Comparison of ENCODE assay signal across 13 cellular contexts in genomic region chr3:158773845-158774542, GRCh38. TPM values are rescaled to one million over a fixed set of nuclear protein-coding genes. Genes with fewer than 3 reads are reported as not detected.
DNase-seq lines count a peak whose midpoint lies in the region; ATAC-seq, FAIRE-seq and TF ChIP-seq lines count a peak whose summit lies in the region.
"Had no signal": no experiment of that assay in that cellular context is flagged by ENCODE, and none has a peak within 500 bp of the region (broad histone marks: within the 10 kb centered on the region; RNA-seq: fewer than 3 reads in every experiment).

No MANE protein-coding gene starts in this region.

- H3K9ac ChIP-seq in OCI-LY1 (ENCODE audit: low read length) (no peak overlapping the region), neuronal stem cell (ENCODE audit: low read depth, low read length, poor library complexity) (no peak overlapping the region)

- H3K4me2 ChIP-seq in OCI-LY1 (ENCODE audit: low read length) (no peak overlapping the region), neuronal stem cell (ENCODE audit: insufficient read depth, low read length, poor library complexity, severe bottlenecking) (no peak overlapping the region)

- no peak overlapping the region for H3K23ac ChIP-seq in neuronal stem cell (ENCODE audit: low read depth, low read length, poor library complexity)

- H3K9me3 ChIP-seq in OCI-LY1 (ENCODE audit: low read length), result no peaks in the 10 kb centered on the region
- no peaks in the 10 kb centered on the region for H3K9me3 ChIP-seq in left lung
- H3K9me3 ChIP-seq in neuronal stem cell (replicated peaks in 1 of 2; ENCODE audit: control insufficient read depth in 2 of 2, insufficient read depth in 1 of 2, low read depth in 1 of 2, low read length in 2 of 2), result no peaks in the 10 kb centered on the region

- no peaks in the 10 kb centered on the region for H3K79me1 ChIP-seq in neuronal stem cell (ENCODE audit: low read depth, low read length)

- no peaks in the 10 kb centered on the region for H4K20me1 ChIP-seq in OCI-LY1 (ENCODE audit: insufficient read depth, low read length)

- no peak overlapping the region for H2AK5ac ChIP-seq in neuronal stem cell (ENCODE audit: low read depth, low read length)

- no peak overlapping the region for H2BK120ac ChIP-seq in neuronal stem cell (ENCODE audit: low read depth, low read length)

- TF ChIP-seq CTCF in 22Rv1 (IDR thresholded peaks at IDR 0.05) (peak; percentile 18; the same call in 1 of the 2 replicates), OCI-LY1 (IDR thresholded peaks at IDR 0.05; ENCODE audit: low read length) (peak; percentile 52), epithelial cell of proximal tubule (conservative IDR thresholded peaks at IDR 0.05; ENCODE audit: low read depth, low read length) (peak; percentile 26), left lung (IDR thresholded peaks at IDR 0.05) (no peak)

- H3K27ac ChIP-seq in 22Rv1 (no peak overlapping the region), OCI-LY1 (ENCODE audit: low read depth, low read length, poor library complexity, severe bottlenecking) (no peak overlapping the region), left lung (peak overlapping the region; percentile 2 to 14), neuronal stem cell (replicated peaks; ENCODE audit: low read length) (no peak overlapping the region)

- H2AFZ ChIP-seq in OCI-LY1 (ENCODE audit: low read length) (no peak overlapping the region), neuronal stem cell (ENCODE audit: low read length) (no peak overlapping the region)

- no peak for FAIRE-seq in GM19239 (lab: Jason Lieb, UNC)
- FAIRE-seq: GM18507 had no signal

- H3K4ac ChIP-seq in neuronal stem cell (ENCODE audit: low read length), result no peak overlapping the region

- H4K91ac ChIP-seq in neuronal stem cell (ENCODE audit: low read depth, low read length, poor library complexity), result no peak overlapping the region

- H3K79me2 ChIP-seq in OCI-LY1 (ENCODE audit: insufficient read depth, low read length), result no peaks in the 10 kb centered on the region

- H3K4me3 ChIP-seq in OCI-LY1 (ENCODE audit: low read depth, low read length, poor library complexity, severe bottlenecking) (no peak overlapping the region), epithelial cell of proximal tubule (ENCODE audit: low read depth, low read length) (no peak overlapping the region), left lung (no peak overlapping the region), neuronal stem cell (ENCODE audit: low read length in 2 of 2) (no peak overlapping the region)

- no peak overlapping the region for H2BK15ac ChIP-seq in neuronal stem cell (ENCODE audit: low read length)

- H3K27me3 ChIP-seq in OCI-LY1 (ENCODE audit: insufficient read depth, low read length), result no peaks in the 10 kb centered on the region
- H3K27me3 ChIP-seq in left lung, result no peaks in the 10 kb centered on the region
- H3K27me3 ChIP-seq in neuronal stem cell (ENCODE audit: control insufficient read depth in 3 of 3, insufficient read depth in 3 of 3, low read depth in 1 of 3, low read length in 3 of 3), result no peaks in the 10 kb centered on the region

- H3K14ac ChIP-seq in neuronal stem cell (ENCODE audit: low read length), result no peak overlapping the region

- H3F3A ChIP-seq in OCI-LY1 (ENCODE audit: insufficient read depth, low read length), result no peaks in the 10 kb centered on the region

- peak; percentile 11 for ATAC-seq in left lung

- no peak overlapping the region for H2BK5ac ChIP-seq in neuronal stem cell (ENCODE audit: low read length)

- H3K18ac ChIP-seq in neuronal stem cell (ENCODE audit: low read length), result no peak overlapping the region

- no peak overlapping the region for H2BK12ac ChIP-seq in neuronal stem cell (ENCODE audit: low read length)

- no CpG with 5 or more reads among the region's 5 CpGs for WGBS in neuronal stem cell (ENCODE audit: extremely low coverage in 2 of 2, insufficient read length in 2 of 2, insufficient replicate concordance in 1 of 2), 2 donors

- DNase-seq in epithelial cell of proximal tubule (ENCODE audit: low read depth) (peak; percentile 73), left lung (no peak), GM19239 (ENCODE audit: insufficient read length, low spot score) (no peak), neuronal stem cell (ENCODE audit: low spot score) (no peak), NCI-H748 (lab: John Stamatoyannopoulos, UW; ENCODE audit: unreplicated experiment) (no peak)
- no peak for DNase-seq in stimulated activated CD4-positive, alpha-beta T cell treated with anti-CD3 and anti-CD28 coated beads, Interleukin-4, amount 100 ng/mL, for 24 hours
- DNase-seq: activated gamma-delta T cell treated with Interleukin-2 at 50 U/mL for 16 hours, NCI-H187 treated with DMSO at 0.1 percent for 48 hours, NCI-H510A, posterior cingulate gyrus had no signal

- intact Hi-C loops in left lung (cut with DNase I), result no loop called here

- H3K36me3 ChIP-seq in OCI-LY1 (ENCODE audit: insufficient read depth, low read length) (no peaks in the 10 kb centered on the region), left lung (no peaks in the 10 kb centered on the region), neuronal stem cell (replicated peaks in 1 of 2; ENCODE audit: control insufficient read depth in 2 of 2, insufficient read depth in 2 of 2, low read length in 2 of 2) (no peaks in the 10 kb centered on the region)

- no peaks in the 10 kb centered on the region for H3K9me2 ChIP-seq in OCI-LY1 (ENCODE audit: low read depth, low read length)

- H3K4me1 ChIP-seq in OCI-LY1 (ENCODE audit: insufficient read depth, low read length, severe bottlenecking), result no peaks in the 10 kb centered on the region
- peaks cover 16 to 45% of the 10 kb centered on the region in 2 donors for H3K4me1 ChIP-seq in left lung
- H3K4me1 ChIP-seq in neuronal stem cell (ENCODE audit: control insufficient read depth in 2 of 2, insufficient read depth in 1 of 2, low read depth in 1 of 2, low read length in 2 of 2), result no peaks in the 10 kb centered on the region

- no peak overlapping the region for H4K8ac ChIP-seq in neuronal stem cell (ENCODE audit: low read depth, low read length)

RNA-seq across cellular contexts. Expression of gene MFSD1, which starts 27.9 kb away (rescaled TPM):
- total RNA-seq in epithelial cell of proximal tubule (27.8 and 32.8 TPM in 2 replicates), left lung (100 to 1,000 TPM in 1 of 2 donors, 10 to 100 TPM in 1; 86.4 to 134 TPM)
- 4.2 TPM for polyA plus RNA-seq in neuronal stem cell (2013, experiment 1 of 2)
- polyA plus RNA-seq in neuronal stem cell (2013, experiment 2 of 2), result 3.4 TPM

RNA-seq across cellular contexts. Expression of gene RARRES1, which starts 41.7 kb away (rescaled TPM):
- total RNA-seq in epithelial cell of proximal tubule (9.8 and 10.4 TPM in 2 replicates), left lung (100 to 1,000 TPM in 1 of 2 donors, 10 to 100 TPM in 1; 52.4 to 131 TPM)
- 0.89 TPM for polyA plus RNA-seq in neuronal stem cell (2013, experiment 1 of 2)
- polyA plus RNA-seq in neuronal stem cell (2013, experiment 2 of 2), result 0.96 TPM

Comparison
In these comparisons a context has a peak if more than half of its experiments do, and no peak if none do; other contexts are left out.
1. H3K27ac ChIP-seq: peak in left lung (2 of 2); none in 22Rv1 (single experiment), OCI-LY1 (single experiment) and neuronal stem cell (single experiment).
2. CTCF ChIP-seq: peak in 22Rv1 (single experiment), OCI-LY1 (single experiment) and epithelial cell of proximal tubule (single experiment); none in left lung (0 of 2).